Comparison of ENCODE assay signal across 21 cellular contexts in the genomic region with DNA sequence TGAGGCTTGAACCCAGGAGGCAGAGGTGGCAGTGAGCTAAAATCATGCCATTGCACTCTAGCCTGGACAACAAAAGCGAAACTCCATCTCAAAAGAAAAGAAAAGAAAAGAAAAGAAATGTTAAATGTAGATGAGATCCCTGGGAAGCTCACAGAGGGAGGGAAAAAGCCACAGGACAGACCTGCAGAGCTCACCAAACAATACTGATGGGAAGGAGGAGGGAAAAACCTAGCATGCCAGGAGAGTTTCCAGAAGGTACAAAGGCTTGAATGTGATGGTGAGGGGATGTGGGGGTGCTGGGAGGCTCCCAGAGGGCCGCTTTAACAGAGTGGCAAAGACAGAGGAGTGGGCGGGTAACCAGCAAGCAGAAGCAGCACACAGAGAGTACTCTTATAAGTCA.
"Had no signal": no experiment of that assay in that cellular context is flagged by ENCODE, and none has a peak within 500 bp of the region (broad histone marks: within the 10 kb centered on the region; RNA-seq: fewer than 3 reads in every experiment).

No MANE protein-coding gene starts in this region.

- DNase-seq: effector CD4-positive, alpha-beta T cell; endodermal cell; erythroblast; foreskin keratinocyte; kidney; left colon; mammary epithelial cell; naive thymus-derived CD4-positive, alpha-beta T cell; nephron progenitor cell; posterior cingulate gyrus; sigmoid colon; stimulated activated CD4-positive, alpha-beta T cell treated with anti-CD3 and anti-CD28 coated beads, Interleukin-2, amount 100 ng/mL, for 24 hours; stimulated activated naive CD8-positive, alpha-beta T cell treated with anti-CD3 and anti-CD28 coated beads, Interleukin-15, Interleukin-2, amounts not matched to agents 100 U/mL and 50 U/mL, for 24 hours; tibial artery; upper lobe of right lung had no signal

- H3K4me1 ChIP-seq: suprapubic skin, upper lobe of right lung, vagina had no signal

- H3K36me3 Mint-ChIP-seq: naive thymus-derived CD4-positive, alpha-beta T cell had no signal

- ATAC-seq: foreskin keratinocyte; left colon; naive thymus-derived CD4-positive, alpha-beta T cell; stimulated activated naive CD8-positive, alpha-beta T cell treated with anti-CD3 and anti-CD28 coated beads, Interleukin-15, Interleukin-2, amounts not matched to agents 100 U/mL and 50 U/mL, for 24 hours had no signal

- H3K4me1 Mint-ChIP-seq: endodermal cell; naive thymus-derived CD4-positive, alpha-beta T cell; nephron progenitor cell had no signal

- H3K27ac ChIP-seq: coronary artery, foreskin keratinocyte, hepatocyte, neutrophil, sigmoid colon, skin epidermis, suprapubic skin, tibial artery, vagina had no signal

- H3K4me3 ChIP-seq: coronary artery, hepatocyte, sigmoid colon, skin epidermis, suprapubic skin, tibial artery, upper lobe of right lung, vagina had no signal

- H3K4me3 Mint-ChIP-seq: endodermal cell; naive thymus-derived CD4-positive, alpha-beta T cell; nephron progenitor cell had no signal

- H3K9me3 ChIP-seq: neutrophil, sigmoid colon, suprapubic skin, tibial artery, upper lobe of right lung, vagina had no signal

- H3K27ac Mint-ChIP-seq: endodermal cell; naive thymus-derived CD4-positive, alpha-beta T cell; nephron progenitor cell had no signal

- H3K36me3 ChIP-seq: neutrophil had no signal

- H3K27me3 ChIP-seq: foreskin keratinocyte, hepatocyte, neutrophil, sigmoid colon, suprapubic skin, tibial artery, upper lobe of right lung, vagina had no signal

- H3K9me3 Mint-ChIP-seq: endodermal cell; naive thymus-derived CD4-positive, alpha-beta T cell; nephron progenitor cell had no signal
